9 cellular contexts compared by ENCODE assay signal in the genomic region with DNA sequence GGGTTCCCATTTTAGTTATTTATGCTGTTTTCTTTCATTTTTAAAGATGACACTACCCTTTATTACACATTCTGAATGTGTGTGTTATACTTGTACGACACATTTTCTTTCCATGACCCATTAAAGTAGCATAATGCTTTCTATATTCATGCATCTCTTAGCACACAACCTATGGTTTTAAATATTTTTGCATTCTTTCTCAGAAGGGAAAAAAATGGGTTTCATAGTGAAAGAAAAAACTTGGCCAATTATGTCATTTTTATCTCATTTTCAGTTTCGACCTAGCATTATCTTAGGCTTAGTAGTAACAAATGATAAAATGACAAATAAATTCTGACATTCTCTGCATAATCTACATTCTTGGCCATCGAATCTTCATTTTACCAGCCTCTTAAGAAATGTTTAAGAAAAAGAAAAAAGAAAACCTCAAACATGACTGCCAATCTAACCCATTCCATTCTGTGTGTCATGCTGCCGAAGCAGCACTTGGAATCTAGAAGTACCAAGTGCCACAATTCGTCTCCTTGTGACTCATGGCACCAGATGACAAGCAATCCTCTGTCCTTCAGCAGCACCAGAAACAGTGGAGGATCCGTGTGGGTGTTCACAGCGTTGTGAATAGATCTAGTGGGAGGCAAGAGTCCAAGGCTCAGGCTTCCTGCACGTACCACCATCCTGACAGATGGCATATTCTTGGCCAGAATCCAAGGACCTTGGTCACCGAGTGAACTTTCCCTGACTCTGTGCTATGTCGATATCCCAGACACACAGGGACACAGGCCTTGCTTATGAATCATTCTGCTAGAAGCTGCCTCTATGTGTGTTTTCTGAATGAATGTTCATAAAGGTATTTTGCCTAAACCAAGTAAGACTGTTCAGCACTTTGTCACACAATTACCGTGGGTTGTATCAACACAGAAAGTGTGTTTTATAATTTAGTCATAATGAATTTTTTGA.
DNase-seq lines count a peak whose midpoint lies in the region; ATAC-seq and TF ChIP-seq lines count a peak whose summit lies in the region.
"Had no signal": no experiment of that assay in that cellular context is flagged by ENCODE, and none has a peak within 500 bp of the region (broad histone marks: within the 10 kb centered on the region; RNA-seq: fewer than 3 reads in every experiment).

No MANE protein-coding gene starts in this region.

- TF ChIP-seq POLR2A in NB4 (IDR thresholded peaks at IDR 0.05; ENCODE audit: extremely low read depth, insufficient read length) (no peak), right lobe of liver (IDR thresholded peaks at IDR 0.05) (no peak)

- DNase-seq in GM13977 (ENCODE audit: low spot score) (peak; percentile 3), NB4 (ENCODE audit: low read depth) (peak; percentile 4), brain pericyte (ENCODE audit: low read depth, low spot score) (peak; percentile 36), right lobe of liver (peak in 2 of 3 donors; percentile 47 to 60), AML-193 (lab: John Stamatoyannopoulos, UW) (no peak), D341Med (ENCODE audit: low spot score) (no peak)
- DNase-seq in activated CD8-positive, alpha-beta T cell treated with anti-CD3 and anti-CD28 coated beads, Interleukin-2, amount 10 ng/mL, durations not matched to agents 7 days and 5 days, result no peak

- CTCF ChIA-PET in HEK293 (lab: Yijun Ruan, JAX), result no interaction called here
- CTCF ChIA-PET in activated CD8-positive, alpha-beta T cell treated with anti-CD3 and anti-CD28 coated beads, Interleukin-2, amount 10 ng/mL, durations not matched to agents 7 days and 5 days (lab: Charles Lee), result no interaction called here

- H3K27ac Mint-ChIP-seq in activated CD8-positive, alpha-beta T cell treated with anti-CD3 and anti-CD28 coated beads, Interleukin-2, amount 10 ng/mL, durations not matched to agents 7 days and 5 days, result no peak overlapping the region

- no peak for TF ChIP-seq CTCF in GM13977 (IDR thresholded peaks at IDR 0.05; ENCODE audit: extremely low read depth, insufficient read depth, missing control alignments)
- no peak for TF ChIP-seq CTCF in HEK293 (tag by site-specific recombination; IDR thresholded peaks at IDR 0.05)
- TF ChIP-seq CTCF in NB4 (IDR thresholded peaks at IDR 0.05; ENCODE audit: low read depth, low read length), result no peak
- TF ChIP-seq CTCF in right lobe of liver (IDR thresholded peaks at IDR 0.05), result no peak

- in situ Hi-C loops in GM13977 (cut with MboI; ENCODE audit: low pct_unique_long_range_greater_than_20kb, low sequenced_read_pairs, unreplicated experiment), result no loop called here

- H3K4me3 Mint-ChIP-seq in activated CD8-positive, alpha-beta T cell treated with anti-CD3 and anti-CD28 coated beads, Interleukin-2, amount 10 ng/mL, durations not matched to agents 7 days and 5 days, result no peak overlapping the region
- H3K4me3 Mint-ChIP-seq: neural crest cell had no signal

- H3K4me1 Mint-ChIP-seq in activated CD8-positive, alpha-beta T cell treated with anti-CD3 and anti-CD28 coated beads, Interleukin-2, amount 10 ng/mL, durations not matched to agents 7 days and 5 days (ENCODE audit: low read depth), result no peaks in the 10 kb centered on the region

- H3K27me3 Mint-ChIP-seq in activated CD8-positive, alpha-beta T cell treated with anti-CD3 and anti-CD28 coated beads, Interleukin-2, amount 10 ng/mL, durations not matched to agents 7 days and 5 days (ENCODE audit: low read depth), result no peaks in the 10 kb centered on the region

- no peaks in the 10 kb centered on the region for H3K27me3 ChIP-seq in right lobe of liver

- H3K36me3 ChIP-seq in HEK293 (ENCODE audit: control insufficient read depth in 2 of 2, insufficient read depth in 1 of 2, low read length in 2 of 2) (no peaks in the 10 kb centered on the region), right lobe of liver (no peaks in the 10 kb centered on the region)

- H3K4me1 ChIP-seq in HEK293 (ENCODE audit: control insufficient read depth, insufficient read depth, low read length) (no peaks in the 10 kb centered on the region; the same call in 1 of the 2 replicates), right lobe of liver (no peaks in the 10 kb centered on the region)

- H3K27ac ChIP-seq in HEK293 (ENCODE audit: extremely low read depth, low read depth, low read length) (no peak overlapping the region), right lobe of liver (peak overlapping the region in 1 of 3 donors; percentile 11)

- no peaks in the 10 kb centered on the region for H3K36me3 Mint-ChIP-seq in activated CD8-positive, alpha-beta T cell treated with anti-CD3 and anti-CD28 coated beads, Interleukin-2, amount 10 ng/mL, durations not matched to agents 7 days and 5 days (ENCODE audit: low read depth)

- H3K4me3 ChIP-seq in HEK293 (ENCODE audit: low read depth, low read length) (no peak overlapping the region), NB4 (ENCODE audit: low read depth, low read length) (no peak overlapping the region), right lobe of liver (no peak overlapping the region)

- POLR2A ChIA-PET in HEK293 (lab: Yijun Ruan, JAX), result no interaction called here
- POLR2A ChIA-PET in activated CD8-positive, alpha-beta T cell treated with anti-CD3 and anti-CD28 coated beads, Interleukin-2, amount 10 ng/mL, durations not matched to agents 7 days and 5 days (lab: Charles Lee), result no interaction called here

- H3K9me3 ChIP-seq in HEK293 (ENCODE audit: control insufficient read depth, insufficient read depth, low read depth, low read length) (no peaks in the 10 kb centered on the region), right lobe of liver (no peaks in the 10 kb centered on the region)

- 23% methylated on average over 10 of the region's 11 CpGs for WGBS in right lobe of liver (ENCODE audit: insufficient coverage, low coverage, low lambda C conversion rate, missing lambda C conversion rate)

- intact Hi-C loops in right lobe of liver (cut with DNase I), result no loop called here

- H3K9me3 Mint-ChIP-seq in activated CD8-positive, alpha-beta T cell treated with anti-CD3 and anti-CD28 coated beads, Interleukin-2, amount 10 ng/mL, durations not matched to agents 7 days and 5 days (ENCODE audit: insufficient read depth), result no peaks in the 10 kb centered on the region

- peak; percentile 81 to 96 (median 86) for ATAC-seq in right lobe of liver
- no peak for ATAC-seq in activated CD8-positive, alpha-beta T cell treated with anti-CD3 and anti-CD28 coated beads, Interleukin-2, amount 10 ng/mL, durations not matched to agents 7 days and 5 days

TF ChIP-seq in HEK293, 187 proteins besides CTCF, POLR2A, EP300 and RAD21 (continues in another document):
- TF ChIP-seq MZF1 (tag by site-specific recombination; IDR thresholded peaks at IDR 0.05; ENCODE audit: borderline replicate concordance) (no peak), ZNF521 (tag by site-specific recombination; IDR thresholded peaks at IDR 0.05) (no peak), ZNF610 (tag by site-specific recombination; IDR thresholded peaks at IDR 0.05; ENCODE audit: borderline replicate concordance) (no peak), ZNF248 (tag by site-specific recombination; IDR thresholded peaks at IDR 0.05) (no peak), ZNF157 (tag by site-specific recombination; IDR thresholded peaks at IDR 0.05) (no peak), ZNF785 (tag by site-specific recombination; IDR thresholded peaks at IDR 0.05) (no peak), ZBTB6 (tag by site-specific recombination; IDR thresholded peaks at IDR 0.05) (no peak), ZNF274 (IDR thresholded peaks at IDR 0.05; ENCODE audit: low read length) (no peak), ZNF274 (tag by site-specific recombination; IDR thresholded peaks at IDR 0.05; ENCODE audit: borderline replicate concordance) (no peak), ZXDB (tag by site-specific recombination; IDR thresholded peaks at IDR 0.05) (0 out of 2 replicates have a peak, but pooled peaks have one; percentile 38), ZFP69B (tag by site-specific recombination; IDR thresholded peaks at IDR 0.05) (no peak), KLF8 (tag by site-specific recombination; IDR thresholded peaks at IDR 0.05) (no peak), ZNF426 (tag by site-specific recombination; IDR thresholded peaks at IDR 0.05) (no peak), YY2 (tag by site-specific recombination; IDR thresholded peaks at IDR 0.05) (no peak), ZBTB17 (tag by site-specific recombination; IDR thresholded peaks at IDR 0.05) (peak; percentile 69), ZBTB8A (tag by site-specific recombination; IDR thresholded peaks at IDR 0.05) (no peak), EGR2 (tag by site-specific recombination; IDR thresholded peaks at IDR 0.05; ENCODE audit: low read depth) (peak; percentile 70), ZNF23 (tag by site-specific recombination; IDR thresholded peaks at IDR 0.05; ENCODE audit: borderline replicate concordance) (no peak), ZNF600 (tag by site-specific recombination; IDR thresholded peaks at IDR 0.05) (peak; percentile 37; the same call in 1 of the 2 replicates), ZNF629 (tag by site-specific recombination; IDR thresholded peaks at IDR 0.05) (no peak), ZNF324 (tag by site-specific recombination; IDR thresholded peaks at IDR 0.05) (no peak), ZNF214 (tag by site-specific recombination; IDR thresholded peaks at IDR 0.05; ENCODE audit: borderline replicate concordance) (no peak)
- TF ChIP-seq, protein P1, sequence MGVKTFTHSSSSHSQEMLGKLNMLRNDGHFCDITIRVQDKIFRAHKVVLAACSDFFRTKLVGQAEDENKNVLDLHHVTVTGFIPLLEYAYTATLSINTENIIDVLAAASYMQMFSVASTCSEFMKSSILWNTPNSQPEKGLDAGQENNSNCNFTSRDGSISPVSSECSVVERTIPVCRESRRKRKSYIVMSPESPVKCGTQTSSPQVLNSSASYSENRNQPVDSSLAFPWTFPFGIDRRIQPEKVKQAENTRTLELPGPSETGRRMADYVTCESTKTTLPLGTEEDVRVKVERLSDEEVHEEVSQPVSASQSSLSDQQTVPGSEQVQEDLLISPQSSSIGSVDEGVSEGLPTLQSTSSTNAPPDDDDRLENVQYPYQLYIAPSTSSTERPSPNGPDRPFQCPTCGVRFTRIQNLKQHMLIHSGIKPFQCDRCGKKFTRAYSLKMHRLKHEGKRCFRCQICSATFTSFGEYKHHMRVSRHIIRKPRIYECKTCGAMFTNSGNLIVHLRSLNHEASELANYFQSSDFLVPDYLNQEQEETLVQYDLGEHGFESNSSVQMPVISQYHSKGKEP (tag by site-specific recombination; IDR thresholded peaks at IDR 0.05), result no peak

Comparison
In these comparisons a context has a peak if more than half of its experiments do, and no peak if none do; other contexts are left out.
1. DNase-seq: peak in GM13977 (single experiment), NB4 (single experiment), brain pericyte (single experiment) and right lobe of liver (2 of 3); none in AML-193 (0 of 2), D341Med (single experiment) and activated CD8-positive, alpha-beta T cell treated with anti-CD3 and anti-CD28 coated beads, Interleukin-2, amount 10 ng/mL, durations not matched to agents 7 days and 5 days (single experiment).